8 cellular contexts compared by ENCODE assay signal in the genomic region with DNA sequence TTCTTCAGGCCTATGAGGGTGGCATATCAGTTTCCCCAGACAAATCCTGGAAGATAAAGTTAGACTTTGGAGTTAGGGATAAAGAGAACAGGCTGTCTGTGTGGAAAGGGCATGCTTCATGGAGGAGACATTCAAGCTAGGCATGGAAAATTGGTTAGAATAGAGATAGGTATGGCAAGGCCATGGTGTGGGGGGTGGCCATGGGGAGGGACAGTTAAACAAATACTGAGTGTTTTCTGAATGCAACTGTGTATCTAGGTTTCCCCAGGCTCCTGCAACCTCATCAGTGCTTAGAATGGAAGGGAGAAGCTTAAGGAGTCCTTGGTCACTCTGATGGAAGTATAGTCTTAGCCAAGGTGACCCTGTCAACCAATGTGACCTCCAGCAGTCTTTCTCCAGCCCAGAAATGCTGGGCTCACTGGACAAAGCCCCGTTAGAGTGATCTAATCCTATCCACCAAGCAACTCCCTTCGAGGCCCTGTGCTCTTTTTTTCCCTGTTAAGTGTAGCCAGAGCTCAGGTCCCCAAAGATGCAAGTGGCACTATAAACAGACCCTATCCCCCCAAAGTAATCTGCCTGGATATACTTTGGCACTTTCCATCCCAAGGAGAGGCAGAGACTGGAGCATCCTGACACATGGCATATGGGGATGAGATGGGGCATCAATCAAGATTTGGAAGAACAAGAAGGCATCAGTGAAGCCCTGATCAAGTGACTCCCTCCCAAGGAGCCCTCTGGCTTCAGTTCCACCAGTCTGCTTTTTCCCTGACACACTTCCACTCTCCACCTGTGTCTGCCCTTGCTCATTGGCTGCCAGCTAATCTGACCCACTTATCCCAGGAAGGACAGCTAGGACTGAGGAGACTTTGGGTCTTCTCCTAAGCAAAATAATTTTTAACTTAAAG. TPM values are rescaled to one million over a fixed set of nuclear protein-coding genes. Genes with fewer than 3 reads are reported as not detected.
DNase-seq lines count a peak whose midpoint lies in the region; ATAC-seq, FAIRE-seq and TF ChIP-seq lines count a peak whose summit lies in the region.

No MANE protein-coding gene starts in this region.

- no peak overlapping the region for H3K27ac ChIP-seq in CD8-positive, alpha-beta T cell (ENCODE audit: low read depth, low read length)
- H3K27ac ChIP-seq in kidney (ENCODE audit: low read depth in 2 of 2, low read length in 2 of 2): no peak overlapping the region

- CTCF ChIA-PET in CD8-positive, alpha-beta T cell (lab: Charles Lee): interaction anchor here (0.9 to 2.5 kb wide), 4 partner anchors 10 to 50 kb away, joined by 3 to 10 read pairs (median 4); no protein-coding TSS in a partner anchor

- no peak for DNase-seq in CD8-positive, alpha-beta T cell
- DNase-seq in HuH-7 (ENCODE audit: low spot score) (peak; percentile 13), astrocyte of the cerebellum (ENCODE audit: low read depth) (no peak), ecto neural progenitor cell (ENCODE audit: low spot score) (no peak), KBM-7 (no peak), kidney (no peak), nucleus accumbens (lab: John Stamatoyannopoulos, UW) (no peak)
- no peak for DNase-seq in naive thymus-derived CD8-positive, alpha-beta T cell

- peaks cover 16% of the 10 kb centered on the region for H3K36me3 Mint-ChIP-seq in CD8-positive, alpha-beta T cell
- peaks cover 0 to 19% (median 2%) of the 10 kb centered on the region in 3 donors for H3K36me3 Mint-ChIP-seq in naive thymus-derived CD8-positive, alpha-beta T cell

- no peak for FAIRE-seq in kidney (lab: Jason Lieb, UNC)

- in situ Hi-C loops in astrocyte of the cerebellum (cut with HindIII; ENCODE audit: low sequenced_read_pairs) (no loop called here), KBM-7 (cut with MboI; ENCODE audit: low pct_unique_long_range_greater_than_20kb, low sequenced_read_pairs) (no loop called here)

- no peak overlapping the region for H3K9ac ChIP-seq in kidney (ENCODE audit: low read length in 2 of 2)

- no peak for ATAC-seq in CD8-positive, alpha-beta T cell
- no peak for ATAC-seq in naive thymus-derived CD8-positive, alpha-beta T cell

- peaks cover 6% of the 10 kb centered on the region for H3K36me3 ChIP-seq in CD8-positive, alpha-beta T cell (ENCODE audit: insufficient read depth, low read length)
- peaks cover 8 to 13% of the 10 kb centered on the region in 2 donors for H3K36me3 ChIP-seq in kidney (ENCODE audit: control insufficient read depth in 1 of 2, insufficient read depth in 2 of 2, low read length in 2 of 2)

- intact Hi-C loops in CD8-positive, alpha-beta T cell (cut with DNase I, micrococcal nuclease): loop anchor here in 1 of 2 experiments (10.0 kb wide), 1 partner anchor 548 kb away; the partner anchor contains the start of gene ADPGK
- intact Hi-C loops in kidney (cut with DNase I): no loop called here

- H3K27me3 Mint-ChIP-seq in CD8-positive, alpha-beta T cell (ENCODE audit: low read depth): no peaks in the 10 kb centered on the region
- H3K27me3 Mint-ChIP-seq in naive thymus-derived CD8-positive, alpha-beta T cell: no peaks in the 10 kb centered on the region

- TF ChIP-seq CTCF in CD8-positive, alpha-beta T cell (IDR thresholded peaks at IDR 0.05): no peak
- TF ChIP-seq CTCF in astrocyte of the cerebellum (IDR thresholded peaks at IDR 0.05; ENCODE audit: low read depth, low read length, missing control alignments) (no peak), kidney (IDR thresholded peaks at IDR 0.05; ENCODE audit: borderline replicate concordance, extremely low read depth, insufficient read depth) (no peak)

- no peaks in the 10 kb centered on the region for H3K9me3 ChIP-seq in CD8-positive, alpha-beta T cell (ENCODE audit: low read length)
- H3K9me3 ChIP-seq in kidney (ENCODE audit: control insufficient read depth in 1 of 2, low read length in 2 of 2): no peaks in the 10 kb centered on the region

- peaks cover 27% of the 10 kb centered on the region for H3K4me1 Mint-ChIP-seq in CD8-positive, alpha-beta T cell (ENCODE audit: low read depth)
- peaks cover 11 to 35% (median 21%) of the 10 kb centered on the region in 4 donors for H3K4me1 Mint-ChIP-seq in naive thymus-derived CD8-positive, alpha-beta T cell

- H3K4me3 Mint-ChIP-seq in CD8-positive, alpha-beta T cell: no peak overlapping the region
- H3K4me3 Mint-ChIP-seq in naive thymus-derived CD8-positive, alpha-beta T cell: peak overlapping the region in 1 of 10 donors; percentile 1

- H3K27me3 ChIP-seq in CD8-positive, alpha-beta T cell (ENCODE audit: insufficient read depth, low read length): no peaks in the 10 kb centered on the region

- POLR2A ChIA-PET in CD8-positive, alpha-beta T cell (lab: Charles Lee): no interaction called here
- POLR2A ChIA-PET in naive thymus-derived CD8-positive, alpha-beta T cell (lab: Charles Lee): interaction anchor here (0.9 kb wide), 1 partner anchor 139 kb away, joined by 3 read pairs; the partner anchor contains the start of gene HEXA

- no peaks in the 10 kb centered on the region for H3K9me3 Mint-ChIP-seq in CD8-positive, alpha-beta T cell
- H3K9me3 Mint-ChIP-seq in naive thymus-derived CD8-positive, alpha-beta T cell: no peaks in the 10 kb centered on the region

- H3K4me1 ChIP-seq in CD8-positive, alpha-beta T cell (ENCODE audit: insufficient read depth, low read length): peaks cover 14% of the 10 kb centered on the region
- peaks cover 0 to 5% of the 10 kb centered on the region in 2 donors for H3K4me1 ChIP-seq in kidney (ENCODE audit: control insufficient read depth in 1 of 2, insufficient read depth in 1 of 2, low read depth in 1 of 2, low read length in 2 of 2)

- peak overlapping the region; percentile 18 for H3K27ac Mint-ChIP-seq in CD8-positive, alpha-beta T cell
- peak overlapping the region in 7 of 10 donors; percentile 27 to 81 (median 51) for H3K27ac Mint-ChIP-seq in naive thymus-derived CD8-positive, alpha-beta T cell

- no peak overlapping the region for H3K4me3 ChIP-seq in CD8-positive, alpha-beta T cell (ENCODE audit: low read depth, low read length)
- peak overlapping the region; percentile 24 for H3K4me3 ChIP-seq in astrocyte of the cerebellum (ENCODE audit: low read depth, low read length)
- H3K4me3 ChIP-seq in kidney (ENCODE audit: low read length in 2 of 2): no peak overlapping the region

RNA-seq across cellular contexts. Expression of gene PKM, which starts 5.6 kb away (rescaled TPM):
- 100 to 1,000 TPM; 121 to 123 TPM for total RNA-seq in CD8-positive, alpha-beta T cell
- 100 to 1,000 TPM; 277 to 285 TPM for total RNA-seq in naive thymus-derived CD8-positive, alpha-beta T cell
- 100 to 1,000 TPM; 305 to 330 (median 318) TPM for polyA plus RNA-seq in naive thymus-derived CD8-positive, alpha-beta T cell
- 1,124 TPM for total RNA-seq in kidney
- 799 TPM for polyA plus RNA-seq in kidney (ENCODE audit: insufficient read depth, low read depth, low replicate concordance)

RNA-seq across cellular contexts. Expression of gene PARP6, which starts 35.7 kb away (rescaled TPM):
- total RNA-seq in CD8-positive, alpha-beta T cell: 100 to 1,000 TPM; 133 to 137 TPM
- total RNA-seq in naive thymus-derived CD8-positive, alpha-beta T cell: 100 to 1,000 TPM; 122 to 133 TPM
- polyA plus RNA-seq in naive thymus-derived CD8-positive, alpha-beta T cell: 10 to 100 TPM; 13.1 to 38.2 (median 13.9) TPM
- 69.7 TPM for total RNA-seq in kidney
- 50.4 TPM for polyA plus RNA-seq in kidney (ENCODE audit: insufficient read depth, low read depth, low replicate concordance)

RNA-seq across cellular contexts. Expression of gene GRAMD2A, which starts 39.0 kb away (rescaled TPM):
- not detected for total RNA-seq in CD8-positive, alpha-beta T cell
- total RNA-seq in naive thymus-derived CD8-positive, alpha-beta T cell: not detected
- polyA plus RNA-seq in naive thymus-derived CD8-positive, alpha-beta T cell: not detected
- 5.4 TPM for total RNA-seq in kidney
- polyA plus RNA-seq in kidney (ENCODE audit: insufficient read depth, low read depth, low replicate concordance): 2.7 TPM
